ENCODE assay signal across 9 cellular contexts in the genomic region with DNA sequence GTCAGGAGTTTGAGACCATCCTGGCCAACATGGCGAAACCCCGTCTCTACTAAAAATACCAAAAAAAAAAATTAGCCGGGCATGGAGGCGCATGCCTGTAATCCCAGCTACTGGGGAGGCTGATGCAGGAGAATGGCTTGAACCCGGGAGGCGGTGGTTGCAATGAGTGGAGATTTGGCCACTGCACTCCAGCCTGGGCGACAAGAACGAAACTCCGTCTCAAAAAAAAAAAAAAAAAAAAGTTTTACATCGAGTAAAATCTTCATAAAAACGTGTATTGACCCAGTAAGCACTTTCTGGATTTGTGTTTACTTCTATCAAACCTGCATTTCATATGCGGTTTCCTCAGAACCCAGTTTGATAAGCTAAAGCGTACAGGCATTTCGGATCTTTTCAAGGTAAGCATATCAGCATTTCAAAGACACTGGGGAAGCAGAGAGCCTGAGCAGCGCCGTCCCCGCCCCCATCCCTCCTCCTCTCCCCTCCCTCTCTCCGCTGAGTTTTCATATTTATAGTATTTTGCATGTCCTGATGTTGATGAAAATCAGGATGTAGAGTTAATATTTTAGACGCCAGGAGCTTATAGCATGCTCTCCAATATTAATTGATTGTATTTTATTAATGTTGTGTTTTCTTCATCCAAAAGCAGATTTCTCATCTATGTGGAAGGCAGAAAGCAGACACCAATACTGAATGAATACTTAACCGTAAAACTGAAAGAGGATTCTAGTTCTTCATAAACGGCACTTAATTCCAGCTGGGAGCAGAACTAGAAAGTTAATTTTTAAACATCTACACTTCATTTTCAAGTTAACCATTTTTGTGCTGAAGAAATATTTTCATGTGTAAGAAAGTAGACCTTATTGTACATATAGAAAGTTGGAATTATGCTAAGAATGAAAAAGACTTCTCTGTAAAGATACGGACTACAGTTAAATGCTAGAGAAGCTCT. TPM values are rescaled to one million over a fixed set of nuclear protein-coding genes. Genes with fewer than 3 reads are reported as not detected.
DNase-seq lines count a peak whose midpoint lies in the region; ATAC-seq and TF ChIP-seq lines count a peak whose summit lies in the region.
"Had no signal": no experiment of that assay in that cellular context is flagged by ENCODE, and none has a peak within 500 bp of the region (broad histone marks: within the 10 kb centered on the region; RNA-seq: fewer than 3 reads in every experiment).

No MANE protein-coding gene starts in this region.

- H2AFZ ChIP-seq in osteoblast (ENCODE audit: low read length), result peak overlapping the region; percentile 70

- H3K27me3 Mint-ChIP-seq in CD4-positive, alpha-beta T cell, result no peaks in the 10 kb centered on the region

- intact Hi-C loops in CD4-positive, alpha-beta T cell (cut with DNase I, micrococcal nuclease), result no loop called here
- intact Hi-C loops in dorsolateral prefrontal cortex (cut with DNase I), result no loop called here

- H3K27me3 ChIP-seq in CD4-positive, alpha-beta T cell (ENCODE audit: control insufficient read depth, insufficient read depth, low read length), result no peaks in the 10 kb centered on the region
- H3K27me3 ChIP-seq in dorsolateral prefrontal cortex (no peaks in the 10 kb centered on the region), osteoblast (ENCODE audit: insufficient read depth, low read length) (peaks cover 8% of the 10 kb centered on the region)

- peak; percentile 49 for ATAC-seq in CD4-positive, alpha-beta T cell (ENCODE audit: poor library complexity)
- ATAC-seq in HG02571 (IDR thresholded peaks at IDR 0.05; ENCODE audit: unreplicated experiment), result no peak

- H3K79me2 ChIP-seq in osteoblast (ENCODE audit: insufficient read depth, low read length), result no peaks in the 10 kb centered on the region

- H3K27ac ChIP-seq in CD4-positive, alpha-beta T cell (ENCODE audit: low read depth, low read length), result no peak overlapping the region
- H3K27ac ChIP-seq in dorsolateral prefrontal cortex (peak overlapping the region in 6 of 59 donors; percentile 12 to 30 (median 16)), osteoblast (ENCODE audit: low read depth, low read length) (no peak overlapping the region)

- CTCF ChIA-PET in CD4-positive, alpha-beta T cell (lab: Charles Lee), result no interaction called here

- peak overlapping the region; percentile 38 for H3K4me3 Mint-ChIP-seq in CD4-positive, alpha-beta T cell

- no peaks in the 10 kb centered on the region for H3K9me3 Mint-ChIP-seq in CD4-positive, alpha-beta T cell

- no peaks in the 10 kb centered on the region for H3K4me1 Mint-ChIP-seq in CD4-positive, alpha-beta T cell (ENCODE audit: low read depth)

- DNase-seq in CD4-positive, alpha-beta T cell, result no peak
- peak; percentile 19 for DNase-seq in NCI-H146 treated with DMSO at 0.1 percent for 48 hours (lab: John Stamatoyannopoulos, UW; ENCODE audit: unreplicated experiment)
- DNase-seq in dorsolateral prefrontal cortex, result no peak
- peak; percentile 86 for DNase-seq in osteoblast (ENCODE audit: insufficient read length, low spot score, missing footprints)
- DNase-seq in NCI-H1694 (lab: John Stamatoyannopoulos, UW), result no peak
- no peak for DNase-seq in activated CD8-positive, alpha-beta memory T cell treated with anti-CD3 and anti-CD28 coated beads, Interleukin-2, amount 50 U/mL, for 4 hours
- DNase-seq in NCI-H1105 treated with DMSO at 0.1 percent for 48 hours (lab: John Stamatoyannopoulos, UW), result no peak
- DNase-seq: activated naive CD4-positive, alpha-beta T cell had no signal

- no peaks in the 10 kb centered on the region for H4K20me1 ChIP-seq in osteoblast (ENCODE audit: insufficient read depth, low read length)

- H3K36me3 ChIP-seq in osteoblast (ENCODE audit: insufficient read depth, low read length), result no peaks in the 10 kb centered on the region

- no peaks in the 10 kb centered on the region for H3K4me1 ChIP-seq in osteoblast (ENCODE audit: insufficient read depth, low read length)

- H3K4me3 ChIP-seq in dorsolateral prefrontal cortex (peak overlapping the region in 58 of 59 donors; percentile 0 to 65 (median 43)), osteoblast (ENCODE audit: insufficient read depth, low read length) (peak overlapping the region; percentile 64)

- H3K9me3 ChIP-seq in CD4-positive, alpha-beta T cell (ENCODE audit: control insufficient read depth, low read length), result no peaks in the 10 kb centered on the region
- H3K9me3 ChIP-seq in osteoblast (ENCODE audit: low read depth, low read length), result no peaks in the 10 kb centered on the region

- no peak overlapping the region for H3K27ac Mint-ChIP-seq in CD4-positive, alpha-beta T cell

- H3K4me2 ChIP-seq in osteoblast (ENCODE audit: insufficient read depth, low read length), result peak overlapping the region; percentile 89

- POLR2A ChIA-PET in CD4-positive, alpha-beta T cell (lab: Charles Lee), result interaction anchor here (0.6 to 3.2 kb wide), 3 partner anchors 10 to 412 kb away, joined by 3 to 22 read pairs (median 5); partner anchors contain the start of gene HIP1R

- no peaks in the 10 kb centered on the region for H3K36me3 Mint-ChIP-seq in CD4-positive, alpha-beta T cell (ENCODE audit: low read depth)

- no peak for TF ChIP-seq CTCF in CD4-positive, alpha-beta T cell (IDR thresholded peaks at IDR 0.05)
- no peak for TF ChIP-seq CTCF in dorsolateral prefrontal cortex (IDR thresholded peaks at IDR 0.05 in 54 of 56, conservative IDR thresholded peaks at IDR 0.05 in 2 of 56; ENCODE audit: low read depth in 1 of 56, partially characterized antibody in 56 of 56)
- no peak for TF ChIP-seq CTCF in osteoblast (IDR thresholded peaks at IDR 0.05; ENCODE audit: extremely low read depth, low read depth, low read length)

RNA-seq across cellular contexts. Expression of gene HIP1R, which starts 9.2 kb away (rescaled TPM):
- 100 to 1,000 TPM; 184 to 185 TPM for total RNA-seq in CD4-positive, alpha-beta T cell
- 100 to 1,000 TPM in 104 of 120 experiments, 10 to 100 TPM in 16; 38.9 to 309 (median 147) TPM for total RNA-seq in dorsolateral prefrontal cortex
- total RNA-seq in osteoblast, result 19.4 and 21.0 TPM in 2 replicates

RNA-seq across cellular contexts. Expression of gene CCDC62, which starts 51.7 kb away (rescaled TPM):
- total RNA-seq in CD4-positive, alpha-beta T cell, result 1 to 10 TPM; 1.0 to 1.4 TPM
- total RNA-seq in dorsolateral prefrontal cortex (10 to 100 TPM in 4 of 120 experiments, 1 to 10 TPM in 116; 2.9 to 10.5 (median 4.9) TPM), osteoblast (0.36 and 1.2 TPM in 2 replicates)

Comparison
In these comparisons a context has a peak if more than half of its experiments do, and no peak if none do; other contexts are left out.
1. DNase-seq: peak in NCI-H146 treated with DMSO at 0.1 percent for 48 hours (single experiment) and osteoblast (single experiment); none in CD4-positive, alpha-beta T cell (0 of 10), dorsolateral prefrontal cortex (0 of 10), NCI-H1694 (single experiment), activated CD8-positive, alpha-beta memory T cell treated with anti-CD3 and anti-CD28 coated beads, Interleukin-2, amount 50 U/mL, for 4 hours (single experiment) and NCI-H1105 treated with DMSO at 0.1 percent for 48 hours (single experiment).